In genomic region chr12:84131076-84131475, GRCh38 we compare ENCODE assay signal across 20 cellular contexts.
DNase-seq lines count a peak whose midpoint lies in the region; ATAC-seq and TF ChIP-seq lines count a peak whose summit lies in the region.
"Had no signal": no experiment of that assay in that cellular context is flagged by ENCODE, and none has a peak within 500 bp of the region (broad histone marks: within the 10 kb centered on the region; RNA-seq: fewer than 3 reads in every experiment).

No MANE protein-coding gene starts in this region.

- peaks cover 0 to 5% (median 0%) of the 10 kb centered on the region in 4 donors for H3K9me3 ChIP-seq in tibial nerve
- H3K9me3 ChIP-seq in H9 (ENCODE audit: control insufficient read depth, low read depth, low read length): no peaks in the 10 kb centered on the region
- H3K9me3 ChIP-seq: gastroesophageal sphincter, suprapubic skin had no signal

- no peak overlapping the region for H4K8ac ChIP-seq in H9 (replicated peaks; ENCODE audit: insufficient read length, low read depth, low read length)

- H3K14ac ChIP-seq in H9 (ENCODE audit: insufficient read depth, low read length): no peak overlapping the region

- WGBS in tibial nerve, 2 donors: 47 to 54% methylated on average over 2 of the region's 2 CpGs
- WGBS in H9 (ENCODE audit: extremely low coverage, insufficient read length, low lambda C conversion rate): no CpG with 5 or more reads among the region's 2 CpGs

- H3K27me3 ChIP-seq in foreskin keratinocyte (no peaks in the 10 kb centered on the region), tibial nerve (no peaks in the 10 kb centered on the region), H9 (ENCODE audit: insufficient read depth, low read length) (no peaks in the 10 kb centered on the region)
- H3K27me3 ChIP-seq: cardiac muscle cell, gastroesophageal sphincter, left lung, suprapubic skin had no signal

- no peaks in the 10 kb centered on the region for H3K79me1 ChIP-seq in H9 (ENCODE audit: insufficient read depth, low read depth, low read length, poor library complexity, severe bottlenecking)

- H3K4me2 ChIP-seq in H9 (ENCODE audit: insufficient read depth, insufficient read length, low read length): no peak overlapping the region

- no peak overlapping the region for H3K23ac ChIP-seq in H9 (ENCODE audit: insufficient read length, low read depth, low read length)

- H3K4me1 Mint-ChIP-seq in H9: no peaks in the 10 kb centered on the region
- H3K4me1 Mint-ChIP-seq: CD4-positive, CD25-positive, alpha-beta regulatory T cell had no signal

- H2BK5ac ChIP-seq in H9 (ENCODE audit: insufficient read length, low read length): no peak overlapping the region

- no peak overlapping the region for H2AK5ac ChIP-seq in H9 (ENCODE audit: insufficient read length, low read length)

- no peak overlapping the region for H3K56ac ChIP-seq in H9 (ENCODE audit: insufficient read length, low read depth, low read length)

- no peak overlapping the region for H2BK120ac ChIP-seq in H9 (ENCODE audit: low read depth, low read length, poor library complexity, severe bottlenecking)

- peak; percentile 9 for DNase-seq in AG20443 (ENCODE audit: low spot score)
- DNase-seq in HPDE6-E6E7 (ENCODE audit: extremely low spot score): peak; percentile 3
- peak; percentile 0 for DNase-seq in astrocyte of the cerebellum (ENCODE audit: low read depth)
- peak; percentile 21 to 56 for DNase-seq in foreskin keratinocyte
- no peak for DNase-seq in tibial nerve (ENCODE audit: low spot score in 2 of 2)
- no peak for DNase-seq in DMS153 treated with DMSO at 0.1 percent for 48 hours (lab: John Stamatoyannopoulos, UW; ENCODE audit: unreplicated experiment)
- no peak for DNase-seq in H9
- DNase-seq: activated CD8-positive, alpha-beta memory T cell treated with anti-CD3 and anti-CD28 coated beads, Interleukin-2, amount 50 U/mL, for 48 hours; activated naive CD4-positive, alpha-beta T cell treated with Interleukin-2 at 50 U/mL for 16 hours; CD4-positive, CD25-positive, alpha-beta regulatory T cell; left lung; NCI-H1417 treated with DMSO at 0.1 percent for 48 hours; NCI-H2227 treated with DMSO at 0.1 percent for 48 hours; Right ventricle myocardium superior; stimulated activated CD4-positive, alpha-beta T cell treated with anti-CD3 and anti-CD28 coated beads, Interleukin-4, amount 100 ng/mL, for 24 hours; stimulated activated CD8-positive, alpha-beta memory T cell treated with anti-CD3 and anti-CD28 coated beads, Interleukin-4, amount 100 ng/mL, for 48 hours had no signal

- ATAC-seq in foreskin keratinocyte: peak; percentile 66
- ATAC-seq: gastroesophageal sphincter, left lung had no signal

- H3K27ac ChIP-seq in foreskin keratinocyte (no peak overlapping the region), tibial nerve (no peak overlapping the region), H9 (ENCODE audit: insufficient read length, low read depth, low read length) (no peak overlapping the region)
- H3K27ac ChIP-seq: cardiac muscle cell, gastroesophageal sphincter, left lung, suprapubic skin had no signal

- no peak overlapping the region for H3K4me3 Mint-ChIP-seq in H9
- H3K4me3 Mint-ChIP-seq: CD4-positive, CD25-positive, alpha-beta regulatory T cell; T-helper 2 cell treated with Interferon-gamma antibody and Interleukin-4, amounts not matched to agents 5 μg/mL and 100 μg/mL, for 36 hours had no signal

- no peaks in the 10 kb centered on the region for H3K36me3 ChIP-seq in tibial nerve
- H3K36me3 ChIP-seq: cardiac muscle cell, gastroesophageal sphincter, left lung, suprapubic skin had no signal

- H2BK20ac ChIP-seq in H9 (ENCODE audit: low read depth, low read length, poor library complexity, severe bottlenecking): no peak overlapping the region

- no peaks in the 10 kb centered on the region for H4K20me1 ChIP-seq in H9 (ENCODE audit: control insufficient read depth, insufficient read depth, insufficient read length)

- H3T11ph ChIP-seq in H9 (ENCODE audit: low read length): no peak overlapping the region

- H3K4me1 ChIP-seq in foreskin keratinocyte (peaks cover 23% of the 10 kb centered on the region), tibial nerve (no peaks in the 10 kb centered on the region), H9 (ENCODE audit: insufficient read depth, low read length) (no peaks in the 10 kb centered on the region)
- H3K4me1 ChIP-seq: gastroesophageal sphincter, left lung, suprapubic skin had no signal

- TF ChIP-seq EP300 in tibial nerve (IDR thresholded peaks at IDR 0.05): no peak

- H3K23me2 ChIP-seq in H9 (ENCODE audit: insufficient read length, low read depth, low read length, poor library complexity, severe bottlenecking): no peaks in the 10 kb centered on the region

- H3K36me3 Mint-ChIP-seq in H9 (ENCODE audit: insufficient read depth in 1 of 3, low read depth in 3 of 3): no peaks in the 10 kb centered on the region
- H3K36me3 Mint-ChIP-seq: CD4-positive, CD25-positive, alpha-beta regulatory T cell had no signal

- H3K4me3 ChIP-seq in astrocyte of the cerebellum (ENCODE audit: low read depth, low read length): no peak overlapping the region
- no peak overlapping the region for H3K4me3 ChIP-seq in tibial nerve
- H3K4me3 ChIP-seq: cardiac muscle cell, gastroesophageal sphincter, left lung, suprapubic skin had no signal

- in situ Hi-C loops in astrocyte of the cerebellum (cut with HindIII; ENCODE audit: low sequenced_read_pairs): no loop called here

- H3K9ac ChIP-seq in H9 (ENCODE audit: extremely low read depth, insufficient read length, low read length): no peak overlapping the region

- no peaks in the 10 kb centered on the region for H3K27me3 Mint-ChIP-seq in H9 (ENCODE audit: low read depth)
- H3K27me3 Mint-ChIP-seq: CD4-positive, CD25-positive, alpha-beta regulatory T cell had no signal

- TF ChIP-seq CTCF in astrocyte of the cerebellum (IDR thresholded peaks at IDR 0.05; ENCODE audit: low read depth, low read length, missing control alignments): no peak
- no peak for TF ChIP-seq CTCF in foreskin keratinocyte (conservative IDR thresholded peaks at IDR 0.05)
- no peak for TF ChIP-seq CTCF in tibial nerve (IDR thresholded peaks at IDR 0.05)
- no peak for TF ChIP-seq CTCF in H9 (conservative IDR thresholded peaks at IDR 0.05)

- no peaks in the 10 kb centered on the region for H3K9me3 Mint-ChIP-seq in H9

- no peak for TF ChIP-seq POLR2A in tibial nerve (IDR thresholded peaks at IDR 0.05)

- H4K5ac ChIP-seq in H9 (ENCODE audit: insufficient read length, low read depth, low read length): no peak overlapping the region

- H4K91ac ChIP-seq in H9 (ENCODE audit: insufficient read length, low read depth, low read length): no peak overlapping the region

- H3K79me2 ChIP-seq in H9 (ENCODE audit: insufficient read depth, low read length): no peaks in the 10 kb centered on the region

- H2BK15ac ChIP-seq in H9 (ENCODE audit: low read depth, low read length): no peak overlapping the region

- H2AFZ ChIP-seq in H9 (ENCODE audit: low read length): no peak overlapping the region

- no peak overlapping the region for H2BK12ac ChIP-seq in H9 (ENCODE audit: insufficient read length, low read depth, low read length)

- H3K27ac Mint-ChIP-seq in H9: no peak overlapping the region
- H3K27ac Mint-ChIP-seq: CD4-positive, CD25-positive, alpha-beta regulatory T cell; T-helper 2 cell treated with Interferon-gamma antibody and Interleukin-4, amounts not matched to agents 5 μg/mL and 100 μg/mL, for 36 hours had no signal

- no peak overlapping the region for H3K18ac ChIP-seq in H9 (ENCODE audit: insufficient read length, low read depth, low read length)

- no peak overlapping the region for H3K4ac ChIP-seq in H9 (ENCODE audit: low read depth, low read length)

Comparison
In these comparisons a context has a peak if more than half of its experiments do, and no peak if none do; other contexts are left out.
1. DNase-seq: peak in AG20443 (single experiment), HPDE6-E6E7 (single experiment), astrocyte of the cerebellum (single experiment) and foreskin keratinocyte (2 of 2); none in tibial nerve (0 of 2), DMS153 treated with DMSO at 0.1 percent for 48 hours (single experiment) and H9 (single experiment).